ENCODE assay signal across 8 cellular contexts in the genomic region with DNA sequence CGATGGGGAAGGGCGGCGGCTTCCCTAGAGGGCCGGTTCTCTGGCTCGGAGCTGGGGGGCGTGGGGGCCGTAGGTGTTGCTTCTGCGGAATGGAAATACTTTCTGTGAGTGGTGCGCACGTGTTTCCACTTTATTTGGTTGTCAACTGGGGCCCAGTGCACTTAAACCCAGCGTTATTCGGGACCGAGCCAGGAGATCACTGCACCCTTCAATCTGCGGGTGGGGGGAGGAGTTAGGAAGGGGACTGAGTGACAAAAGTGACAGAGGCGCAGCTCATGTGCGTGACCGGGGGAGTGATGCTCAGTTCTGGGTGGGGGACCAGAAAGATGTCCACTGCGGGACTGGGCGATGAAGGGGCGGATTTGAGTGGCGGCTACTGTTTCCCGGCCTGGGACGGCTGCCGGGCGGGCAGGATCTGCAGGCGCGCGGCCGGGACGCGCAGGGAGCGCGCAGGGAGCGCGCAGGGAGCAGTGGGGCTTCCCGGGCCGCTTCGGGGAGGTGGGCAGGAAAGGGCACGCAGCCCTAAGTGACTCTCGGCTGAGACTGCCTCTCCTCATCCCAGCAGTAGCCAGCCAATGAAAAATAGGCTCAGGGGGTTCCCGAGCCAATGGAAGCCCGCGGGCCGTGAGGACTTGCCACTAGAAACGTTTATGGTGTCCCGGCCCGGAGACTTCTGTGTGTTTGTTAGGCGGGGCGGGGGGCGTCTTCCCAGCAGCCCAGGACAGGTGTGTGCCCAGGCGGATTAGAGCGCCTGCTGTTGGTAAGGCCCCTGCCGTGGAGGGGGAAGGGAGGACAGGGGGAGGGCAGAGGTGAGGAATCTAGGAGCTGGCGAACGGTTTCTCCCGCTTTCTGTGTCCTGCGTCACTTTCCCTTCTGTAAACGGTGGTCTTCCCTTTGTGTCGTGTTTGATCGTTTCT. TPM values are rescaled to one million over a fixed set of nuclear protein-coding genes. Genes with fewer than 3 reads are reported as not detected.
A peak's percentile ranks its signal among the peaks of the same experiment; 100 is the strongest.
DNase-seq lines count a peak whose midpoint lies in the region; ATAC-seq and TF ChIP-seq lines count a peak whose summit lies in the region.

No MANE protein-coding gene starts in this region.

- ATAC-seq in GM18511 (IDR thresholded peaks at IDR 0.05; ENCODE audit: unreplicated experiment) (peak; percentile 29), HG03097 (IDR thresholded peaks at IDR 0.05; ENCODE audit: low FRiP score, unreplicated experiment) (no peak), GM19395 (IDR thresholded peaks at IDR 0.05; ENCODE audit: unreplicated experiment) (no peak)
- ATAC-seq in stimulated activated naive B cell treated with anti-CD40 and anti-IgM and Interleukin-4, amounts not matched to agents 10 μg/mL and 1 μg/mL and 100 μg/mL, for 72 hours (replicated peaks): peak; percentile 17 to 18

- DNase-seq in NCI-H524 (lab: John Stamatoyannopoulos, UW): peak; percentile 88 to 95
- peak; percentile 36 for DNase-seq in activated T-cell treated with anti-CD3 and anti-CD28 coated beads for 1 hour (ENCODE audit: low read depth)
- DNase-seq in epithelial cell of proximal tubule (ENCODE audit: low read depth): no peak
- DNase-seq in stimulated activated naive B cell treated with anti-CD40 and anti-IgM and Interleukin-4, amounts not matched to agents 10 μg/mL and 1 μg/mL and 100 μg/mL, for 72 hours: no peak

- H3K36me3 ChIP-seq in muscle layer of duodenum (ENCODE audit: control insufficient read depth in 1 of 2, insufficient read depth in 2 of 2, low read length in 2 of 2): no peaks in the 10 kb centered on the region

- peaks cover 3 to 5% of the 10 kb centered on the region in 2 donors for H3K4me1 ChIP-seq in muscle layer of duodenum (ENCODE audit: control insufficient read depth in 1 of 2, insufficient read depth in 2 of 2, low read length in 2 of 2)

- H3K9me3 ChIP-seq in muscle layer of duodenum (ENCODE audit: control insufficient read depth in 1 of 2, low read length in 2 of 2): no peaks in the 10 kb centered on the region

- no peaks in the 10 kb centered on the region for H3K36me3 Mint-ChIP-seq in stimulated activated naive B cell treated with anti-CD40 and anti-IgM and Interleukin-4, amounts not matched to agents 10 μg/mL and 1 μg/mL and 100 μg/mL, for 72 hours

- TF ChIP-seq CTCF in epithelial cell of proximal tubule (conservative IDR thresholded peaks at IDR 0.05; ENCODE audit: low read depth, low read length): peak; percentile 11

- H3K4me3 ChIP-seq in epithelial cell of proximal tubule (ENCODE audit: low read depth, low read length) (peak overlapping the region; percentile 64), muscle layer of duodenum (ENCODE audit: low read depth in 1 of 2, low read length in 2 of 2) (peak overlapping the region; percentile 69 to 71)

- peak overlapping the region; percentile 87 to 89 for H3K4me3 Mint-ChIP-seq in stimulated activated naive B cell treated with anti-CD40 and anti-IgM and Interleukin-4, amounts not matched to agents 10 μg/mL and 1 μg/mL and 100 μg/mL, for 72 hours

- peak overlapping the region; percentile 91 for H3K27ac Mint-ChIP-seq in stimulated activated naive B cell treated with anti-CD40 and anti-IgM and Interleukin-4, amounts not matched to agents 10 μg/mL and 1 μg/mL and 100 μg/mL, for 72 hours

- no peaks in the 10 kb centered on the region for H3K27me3 ChIP-seq in muscle layer of duodenum (ENCODE audit: low read depth, low read length)

- peak overlapping the region; percentile 77 for H3K27ac ChIP-seq in muscle layer of duodenum (ENCODE audit: low read length)

- H3K27me3 Mint-ChIP-seq in stimulated activated naive B cell treated with anti-CD40 and anti-IgM and Interleukin-4, amounts not matched to agents 10 μg/mL and 1 μg/mL and 100 μg/mL, for 72 hours: peaks cover 0 to 9% of the 10 kb centered on the region in 2 donors

- no peaks in the 10 kb centered on the region for H3K9me3 Mint-ChIP-seq in stimulated activated naive B cell treated with anti-CD40 and anti-IgM and Interleukin-4, amounts not matched to agents 10 μg/mL and 1 μg/mL and 100 μg/mL, for 72 hours

- H3K4me1 Mint-ChIP-seq in stimulated activated naive B cell treated with anti-CD40 and anti-IgM and Interleukin-4, amounts not matched to agents 10 μg/mL and 1 μg/mL and 100 μg/mL, for 72 hours: peaks cover 37 to 61% of the 10 kb centered on the region in 2 donors

RNA-seq across cellular contexts. Expression of a gene that starts 54.3 kb away (rescaled TPM):
- 1.6 and 7.6 TPM in 2 replicates for total RNA-seq in epithelial cell of proximal tubule

Comparison
In these comparisons a context has a peak if more than half of its experiments do, and no peak if none do; other contexts are left out.
1. ATAC-seq: peak in GM18511 (single experiment) and stimulated activated naive B cell treated with anti-CD40 and anti-IgM and Interleukin-4, amounts not matched to agents 10 μg/mL and 1 μg/mL and 100 μg/mL, for 72 hours (2 of 2); none in HG03097 (single experiment) and GM19395 (single experiment).
2. DNase-seq: peak in NCI-H524 (2 of 2) and activated T-cell treated with anti-CD3 and anti-CD28 coated beads for 1 hour (single experiment); none in epithelial cell of proximal tubule (single experiment) and stimulated activated naive B cell treated with anti-CD40 and anti-IgM and Interleukin-4, amounts not matched to agents 10 μg/mL and 1 μg/mL and 100 μg/mL, for 72 hours (single experiment).